8 cellular contexts compared by ENCODE assay signal in genomic region chr3:53890726-53891499, GRCh38. TPM values are rescaled to one million over a fixed set of nuclear protein-coding genes. Genes with fewer than 3 reads are reported as not detected.
DNase-seq lines count a peak whose midpoint lies in the region; ATAC-seq and TF ChIP-seq lines count a peak whose summit lies in the region.

No MANE protein-coding gene starts in this region.

- H3K27ac Mint-ChIP-seq in immature natural killer cell, result peak overlapping the region; percentile 96 to 99 (median 98)

- peaks cover 3 to 32% (median 8%) of the 10 kb centered on the region in 3 donors for H3K36me3 Mint-ChIP-seq in immature natural killer cell

- H3K4me1 Mint-ChIP-seq in immature natural killer cell, result peaks cover 40 to 65% of the 10 kb centered on the region in 2 donors

- peak overlapping the region; percentile 62 for H3K4me3 ChIP-seq in astrocyte of the cerebellum (ENCODE audit: low read depth, low read length)

- peak overlapping the region; percentile 86 to 98 (median 94) for H3K4me3 Mint-ChIP-seq in immature natural killer cell

- peak; percentile 42 for DNase-seq in ACHN
- DNase-seq in SK-N-DZ (ENCODE audit: low spot score), result peak; percentile 19
- no peak for DNase-seq in astrocyte of the cerebellum (ENCODE audit: low read depth)
- DNase-seq in immature natural killer cell, result peak; percentile 10 to 48 (median 48)
- DNase-seq in stimulated activated CD4-positive, alpha-beta T cell treated with anti-CD3 and anti-CD28 coated beads, Interleukin-12 subunit alpha, Interleukin-12 subunit beta, amount 100 ng/mL, for 48 hours (ENCODE audit: low read depth in 2 of 3, low spot score in 1 of 3), result peak; percentile 2 to 40 (median 26)
- no peak for DNase-seq in GF-D8 (lab: John Stamatoyannopoulos, UW)
- no peak for DNase-seq in NCI-H2171 treated with DMSO at 0.1 percent for 48 hours (lab: John Stamatoyannopoulos, UW)

- no peaks in the 10 kb centered on the region for H3K9me3 Mint-ChIP-seq in immature natural killer cell

- ATAC-seq in GM21528 (IDR thresholded peaks at IDR 0.05; ENCODE audit: low FRiP score, unreplicated experiment), result peak; percentile 21

- peaks cover 7 to 15% (median 10%) of the 10 kb centered on the region in 3 donors for H3K27me3 Mint-ChIP-seq in immature natural killer cell (ENCODE audit: low read depth in 3 of 3)

- in situ Hi-C loops in ACHN (cut with HindIII; ENCODE audit: low pct_ligation_motif_present, low pct_unique_long_range_greater_than_20kb, low sequenced_read_pairs), result no loop called here
- in situ Hi-C loops in astrocyte of the cerebellum (cut with HindIII; ENCODE audit: low sequenced_read_pairs), result no loop called here

- TF ChIP-seq CTCF in astrocyte of the cerebellum (IDR thresholded peaks at IDR 0.05; ENCODE audit: low read depth, low read length, missing control alignments), result no peak

RNA-seq across cellular contexts. Expression of gene SELENOK, which starts 0.7 kb away (rescaled TPM):
- 32.5 and 61.2 TPM in 2 replicates for polyA plus RNA-seq in SK-N-DZ (2014; cell fraction: cytosol; rRNA removed)
- 25.1 and 29.2 TPM in 2 replicates for polyA plus RNA-seq in SK-N-DZ (2014; cell fraction: nucleus; rRNA removed)
- 100 to 1,000 TPM; 140 to 207 (median 188) TPM for polyA plus RNA-seq in immature natural killer cell

RNA-seq across cellular contexts. Expression of gene ACTR8, which starts 9.0 kb away (rescaled TPM):
- polyA plus RNA-seq in SK-N-DZ (2014; cell fraction: cytosol; rRNA removed), result 12.6 and 19.9 TPM in 2 replicates
- 14.2 and 23.2 TPM in 2 replicates for polyA plus RNA-seq in SK-N-DZ (2014; cell fraction: nucleus; rRNA removed)
- 10 to 100 TPM; 20.7 to 28.0 (median 22.5) TPM for polyA plus RNA-seq in immature natural killer cell

RNA-seq across cellular contexts. Expression of gene IL17RB, which starts 44.5 kb away (rescaled TPM):
- polyA plus RNA-seq in SK-N-DZ (2014; cell fraction: cytosol; rRNA removed), result 9.3 and 9.5 TPM in 2 replicates
- polyA plus RNA-seq in SK-N-DZ (2014; cell fraction: nucleus; rRNA removed), result 42.3 and 52.5 TPM in 2 replicates
- 1 to 10 TPM in 1 of 3 donors, under 1 TPM in 1, not detected in 1; 0.79 to 1.2 TPM for polyA plus RNA-seq in immature natural killer cell

RNA-seq across cellular contexts. Expression of gene CHDH, which starts 44.7 kb away (rescaled TPM):
- polyA plus RNA-seq in SK-N-DZ (2014; cell fraction: cytosol; rRNA removed), result 2.1 and 3.4 TPM in 2 replicates
- polyA plus RNA-seq in SK-N-DZ (2014; cell fraction: nucleus; rRNA removed), result 6.4 and 7.1 TPM in 2 replicates
- polyA plus RNA-seq in immature natural killer cell, result not detected

Comparison
In these comparisons a context has a peak if more than half of its experiments do, and no peak if none do; other contexts are left out.
1. DNase-seq: peak in ACHN (single experiment), SK-N-DZ (single experiment), immature natural killer cell (3 of 3) and stimulated activated CD4-positive, alpha-beta T cell treated with anti-CD3 and anti-CD28 coated beads, Interleukin-12 subunit alpha, Interleukin-12 subunit beta, amount 100 ng/mL, for 48 hours (3 of 3); none in astrocyte of the cerebellum (single experiment), GF-D8 (single experiment) and NCI-H2171 treated with DMSO at 0.1 percent for 48 hours (single experiment).